Comparison of ENCODE assay signal across 8 cellular contexts in the genomic region with DNA sequence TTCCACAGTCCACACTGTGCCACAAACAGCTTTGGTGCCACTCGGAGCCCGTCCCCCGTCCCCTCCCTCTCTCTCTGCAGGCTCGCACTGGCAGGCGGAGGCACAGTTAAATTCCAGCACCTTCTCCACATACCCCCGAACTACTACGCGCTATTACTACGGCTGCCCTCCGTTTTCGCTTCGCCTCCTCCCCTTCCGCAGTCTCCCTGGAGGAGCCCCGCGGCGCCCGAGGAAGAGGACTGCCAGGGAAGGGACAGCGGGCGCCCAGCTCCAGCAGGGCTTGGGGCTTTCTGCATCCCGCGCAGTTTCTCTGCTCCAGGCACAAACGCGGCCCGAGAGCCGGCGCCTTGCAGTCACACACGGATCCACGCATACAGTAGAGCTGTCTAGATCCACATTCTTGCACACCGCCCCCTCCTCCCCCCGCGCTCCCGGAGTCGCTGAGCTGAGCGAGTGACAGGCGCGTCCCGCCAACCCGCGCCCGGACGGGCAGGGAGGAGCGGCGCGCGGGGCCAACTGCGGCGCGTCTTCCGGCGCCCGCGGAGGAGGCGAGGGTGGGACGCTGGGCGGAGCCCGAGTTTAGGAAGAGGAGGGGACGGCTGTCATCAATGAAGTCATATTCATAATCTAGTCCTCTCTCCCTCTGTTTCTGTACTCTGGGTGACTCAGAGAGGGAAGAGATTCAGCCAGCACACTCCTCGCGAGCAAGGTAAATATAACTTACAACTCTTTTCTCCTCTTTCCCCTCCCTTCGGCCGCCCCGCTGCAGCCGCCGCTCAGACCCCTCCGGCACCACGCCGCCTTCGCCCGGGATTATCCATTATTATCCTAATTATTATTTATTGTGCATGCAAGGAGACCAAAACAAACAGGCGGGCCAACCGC. TPM values are rescaled to one million over a fixed set of nuclear protein-coding genes. Genes with fewer than 3 reads are reported as not detected.
DNase-seq lines count a peak whose midpoint lies in the region; ATAC-seq lines count a peak whose summit lies in the region.

A gene (plus strand): TSS at position 652 of the 885 bp plus-strand sequence. CDS start 13,676 bp downstream, outside the sequence.

- peak within 1 kb of the TSS; percentile 1 for H2BK120ac ChIP-seq in mesenchymal stem cell (ENCODE audit: low read depth, low read length)

- H3K36me3 Mint-ChIP-seq in effector memory CD8-positive, alpha-beta T cell (ENCODE audit: insufficient read depth), result peaks cover 45% of the 10 kb centered on the region

- H2BK15ac ChIP-seq in mesenchymal stem cell (ENCODE audit: low read depth, poor library complexity, severe bottlenecking), result peak within 1 kb of the TSS; percentile 0

- H3K79me1 ChIP-seq in mesenchymal stem cell (replicated peaks; ENCODE audit: low read length, poor library complexity, severe bottlenecking), result peaks cover 4% of the 10 kb centered on the region

- no peak within 1 kb of the TSS for H2BK5ac ChIP-seq in mesenchymal stem cell (ENCODE audit: low read depth, low read length, poor library complexity, severe bottlenecking)

- no peaks in the 10 kb centered on the region for H3K36me3 ChIP-seq in mesenchymal stem cell (ENCODE audit: control insufficient read depth in 1 of 2, insufficient read depth in 2 of 2, low read depth in 1 of 2, low read length in 2 of 2)

- H3K23ac ChIP-seq in mesenchymal stem cell (ENCODE audit: low read length in 2 of 2), result peak within 1 kb of the TSS in 1 of 2 experiments; percentile 89

- H3K27ac ChIP-seq in mesenchymal stem cell (ENCODE audit: low read length, poor library complexity, severe bottlenecking), result peak within 1 kb of the TSS; percentile 83

- peak within 1 kb of the TSS in 1 of 2 experiments; percentile 19 for H3K14ac ChIP-seq in mesenchymal stem cell (ENCODE audit: low read length in 2 of 2)

- H3K27ac Mint-ChIP-seq in effector memory CD8-positive, alpha-beta T cell, result peak within 1 kb of the TSS; percentile 92 to 98

- peak; percentile 77 for DNase-seq in COLO829 (ENCODE audit: low spot score)
- DNase-seq in HT-29 (ENCODE audit: low spot score), result peak; percentile 93
- peak; percentile 88 for DNase-seq in NOMO-1 treated with DMSO at 0.1 percent for 48 hours (lab: John Stamatoyannopoulos, UW; ENCODE audit: unreplicated experiment)
- peak; percentile 81 to 94 (median 83) for DNase-seq in activated CD8-positive, alpha-beta memory T cell treated with anti-CD3 and anti-CD28 coated beads for 48 hours (ENCODE audit: low read depth in 2 of 3, low spot score in 2 of 3)
- DNase-seq in effector memory CD8-positive, alpha-beta T cell, result peak; percentile 95 to 96 (median 95)
- peak; percentile 97 for DNase-seq in mesenchymal stem cell
- DNase-seq in stimulated activated CD8-positive, alpha-beta memory T cell treated with anti-CD3 and anti-CD28 coated beads, Interleukin-12 subunit alpha, Interleukin-12 subunit beta, amount 100 ng/mL, for 24 hours (ENCODE audit: extremely low read depth), result peak; percentile 95

- peak within 1 kb of the TSS; percentile 37 to 98 for H3K18ac ChIP-seq in mesenchymal stem cell (ENCODE audit: low read depth in 1 of 2, low read length in 2 of 2)

- H3K4me1 Mint-ChIP-seq in effector memory CD8-positive, alpha-beta T cell (ENCODE audit: low read depth in 2 of 2), result peaks cover 16 to 23% of the 10 kb centered on the region in 2 donors

- no peak within 1 kb of the TSS for H4K91ac ChIP-seq in mesenchymal stem cell (ENCODE audit: low read length)

- peak within 1 kb of the TSS; percentile 96 to 98 for H3K4me3 ChIP-seq in mesenchymal stem cell (ENCODE audit: insufficient read depth in 1 of 2, low read depth in 1 of 2, low read length in 2 of 2)

- under 1% methylated on average over 40 of the region's 71 CpGs for WGBS in mesenchymal stem cell

- H3K9me3 Mint-ChIP-seq in effector memory CD8-positive, alpha-beta T cell, result no peaks in the 10 kb centered on the region

- H3K4ac ChIP-seq in mesenchymal stem cell (ENCODE audit: low read depth in 1 of 2, low read length in 2 of 2), result peak within 1 kb of the TSS in 1 of 2 experiments; percentile 54

- ATAC-seq in GM21360 (IDR thresholded peaks at IDR 0.05; ENCODE audit: unreplicated experiment), result peak; percentile 71
- peak; percentile 77 for ATAC-seq in effector memory CD8-positive, alpha-beta T cell (replicated peaks)

- peak within 1 kb of the TSS; percentile 72 for H4K8ac ChIP-seq in mesenchymal stem cell (ENCODE audit: low read length)

- H3K4me1 ChIP-seq in mesenchymal stem cell (ENCODE audit: control insufficient read depth, insufficient read depth, low read depth, low read length), result no peaks in the 10 kb centered on the region

- peak within 1 kb of the TSS; percentile 92 for H2AFZ ChIP-seq in mesenchymal stem cell (ENCODE audit: low read depth, low read length)

- peak within 1 kb of the TSS; percentile 97 for H3K4me2 ChIP-seq in mesenchymal stem cell (ENCODE audit: low read length, poor library complexity, severe bottlenecking)

- no peaks in the 10 kb centered on the region for H3K27me3 ChIP-seq in mesenchymal stem cell (ENCODE audit: control insufficient read depth in 1 of 2, insufficient read depth in 1 of 2, low read length in 2 of 2)

- H3K4me3 Mint-ChIP-seq in effector memory CD8-positive, alpha-beta T cell, result peak within 1 kb of the TSS; percentile 100

- no peaks in the 10 kb centered on the region for H3K9me3 ChIP-seq in mesenchymal stem cell (ENCODE audit: control insufficient read depth, low read length)

- H3K9ac ChIP-seq in mesenchymal stem cell (ENCODE audit: low read length), result peak within 1 kb of the TSS; percentile 95

- H2AK5ac ChIP-seq in mesenchymal stem cell (ENCODE audit: low read length, severe bottlenecking), result no peak within 1 kb of the TSS

- peak within 1 kb of the TSS in 1 of 2 experiments; percentile 89 for H2BK12ac ChIP-seq in mesenchymal stem cell (ENCODE audit: low read length in 2 of 2)

- no peaks in the 10 kb centered on the region for H3K27me3 Mint-ChIP-seq in effector memory CD8-positive, alpha-beta T cell

RNA-seq across cellular contexts. Expression of the gene that starts here (rescaled TPM):
- total RNA-seq in HT-29 (2014; rRNA removed; shearing (Covaris generic)), result 27.8 and 36.1 TPM in 2 replicates
- 24.3 TPM for polyA plus RNA-seq in mesenchymal stem cell (2013, experiment 1 of 2)
- 23.4 TPM for polyA plus RNA-seq in mesenchymal stem cell (2013, experiment 2 of 2)

Comparison
In these comparisons a context has a peak if more than half of its experiments do, and no peak if none do; other contexts are left out.
1. Peak in every context shown above with its lines: DNase-seq, ATAC-seq, H3K4me3 ChIP-seq and H3K27ac ChIP-seq.